Comparison of ENCODE assay signal across 8 cellular contexts in genomic region chr15:31366169-31366734, GRCh38.
DNase-seq lines count a peak whose midpoint lies in the region; ATAC-seq, FAIRE-seq and TF ChIP-seq lines count a peak whose summit lies in the region.

No MANE protein-coding gene starts in this region.

- no peak for FAIRE-seq in HTR-8/SVneo (lab: Jason Lieb, UNC)

- H3K4me3 ChIP-seq in choroid plexus epithelial cell (ENCODE audit: low read depth, low read length), result peak overlapping the region; percentile 21

- DNase-seq in stimulated activated CD4-positive, alpha-beta T cell treated with anti-CD3 and anti-CD28 coated beads, Interleukin-15, amount 100 ng/mL, for 24 hours, result peak; percentile 34
- no peak for DNase-seq in stimulated activated CD4-positive, alpha-beta T cell treated with anti-CD3 and anti-CD28 coated beads, Interleukin-2, amount 100 ng/mL, for 24 hours
- DNase-seq in choroid plexus epithelial cell (ENCODE audit: low read depth), result peak; percentile 40
- peak; percentile 54 for DNase-seq in midbrain (lab: John Stamatoyannopoulos, UW)
- no peak for DNase-seq in HTR-8/SVneo (ENCODE audit: insufficient read length, low spot score)
- no peak for DNase-seq in DMS114 treated with DMSO at 0.1 percent for 48 hours (lab: John Stamatoyannopoulos, UW; ENCODE audit: unreplicated experiment)

- TF ChIP-seq CTCF in choroid plexus epithelial cell (conservative IDR thresholded peaks at IDR 0.05; ENCODE audit: low read depth, low read length), result peak; percentile 20

- no peak for ATAC-seq in HG02938 (IDR thresholded peaks at IDR 0.05; ENCODE audit: unreplicated experiment)
- ATAC-seq in HG03045 (IDR thresholded peaks at IDR 0.05; ENCODE audit: unreplicated experiment), result no peak

Comparison
In these comparisons a context has a peak if more than half of its experiments do, and no peak if none do; other contexts are left out.
1. DNase-seq: peak in stimulated activated CD4-positive, alpha-beta T cell treated with anti-CD3 and anti-CD28 coated beads, Interleukin-15, amount 100 ng/mL, for 24 hours (single experiment), choroid plexus epithelial cell (single experiment) and midbrain (single experiment); none in stimulated activated CD4-positive, alpha-beta T cell treated with anti-CD3 and anti-CD28 coated beads, Interleukin-2, amount 100 ng/mL, for 24 hours (0 of 2), HTR-8/SVneo (single experiment) and DMS114 treated with DMSO at 0.1 percent for 48 hours (single experiment).